In the genomic region with DNA sequence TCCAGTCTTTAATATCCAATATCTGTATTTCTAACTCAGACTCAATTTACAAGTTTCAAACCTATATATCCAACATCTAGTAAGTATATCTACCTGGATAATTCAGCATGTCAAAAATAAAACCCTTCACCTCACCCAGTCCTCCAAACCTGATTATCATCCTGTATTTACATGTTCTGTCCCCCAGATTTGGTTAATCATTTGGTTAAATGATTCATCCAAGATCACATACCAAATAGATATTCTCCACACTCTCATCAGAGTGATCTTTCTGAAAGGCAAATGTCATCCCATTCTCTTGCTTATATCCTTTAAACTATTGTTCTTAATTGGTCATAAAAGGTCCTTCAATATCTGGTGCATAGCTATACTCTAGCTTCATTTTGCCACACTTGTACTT, we compare ENCODE assay signal across 21 cellular contexts.
DNase-seq lines count a peak whose midpoint lies in the region; ATAC-seq, FAIRE-seq and TF ChIP-seq lines count a peak whose summit lies in the region.
"Had no signal": no experiment of that assay in that cellular context is flagged by ENCODE, and none has a peak within 500 bp of the region (broad histone marks: within the 10 kb centered on the region; RNA-seq: fewer than 3 reads in every experiment).

No MANE protein-coding gene starts in this region.

- no peak for ATAC-seq in A549
- peak; percentile 55 for ATAC-seq in foreskin keratinocyte
- ATAC-seq: CD8-positive, alpha-beta T cell had no signal

- no peaks in the 10 kb centered on the region for H3K9me3 ChIP-seq in A549
- H3K9me3 ChIP-seq: BLaER1 treated with 17β-estradiol and CSF1 and Interleukin-3, amounts not matched to agents 10 nM and 100 nM; Caco-2 had no signal

- DNase-seq in A549 (ENCODE audit: low read depth in 1 of 2, low spot score in 1 of 2) (no peak), bronchial epithelial cell (ENCODE audit: low read depth) (peak; percentile 39), foreskin keratinocyte (peak in 1 of 2 donors; percentile 22), kidney tubule cell (ENCODE audit: low spot score) (peak; percentile 52), iPS-NIHi7 (ENCODE audit: extremely low spot score) (no peak), substantia nigra (lab: John Stamatoyannopoulos, UW) (no peak), NCI-H510A treated with DMSO at 0.1 percent for 48 hours (lab: John Stamatoyannopoulos, UW) (no peak)
- DNase-seq: AML-193; Caco-2; Calu3; CD4-positive, alpha-beta T cell; CD8-positive, alpha-beta T cell; DMS79 treated with DMSO at 0.1 percent for 48 hours; GF-D8 had no signal

- H3K4me2 ChIP-seq in A549, result peak overlapping the region; percentile 17
- H3K4me2 ChIP-seq: BLaER1 treated with 17β-estradiol and CSF1 and Interleukin-3, amounts not matched to agents 10 nM and 100 nM had no signal

- FAIRE-seq in A549 (lab: Jason Lieb, UNC) (peak; percentile 43), bronchial epithelial cell (lab: Jason Lieb, UNC) (no peak)
- FAIRE-seq: D721Med, G401.6, GM12891, GM19239 had no signal

- no peak overlapping the region for H3K4me3 ChIP-seq in A549
- no peak overlapping the region for H3K4me3 ChIP-seq in bronchial epithelial cell (ENCODE audit: low read depth, low read length)
- H3K4me3 ChIP-seq: BLaER1 treated with 17β-estradiol and CSF1 and Interleukin-3, amounts not matched to agents 10 nM and 100 nM had no signal

- TF ChIP-seq RAD21 in A549 (conservative IDR thresholded peaks at IDR 0.05 in 1 of 2, IDR thresholded peaks at IDR 0.05 in 1 of 2), result no peak

- H3K4me1 ChIP-seq in A549 (peaks cover 56% of the 10 kb centered on the region), foreskin keratinocyte (peaks cover 52% of the 10 kb centered on the region)

- H3K27ac ChIP-seq in A549 (peak overlapping the region in 1 of 2 experiments; percentile 16; a peak in 1 of 6 replicates), foreskin keratinocyte (no peak overlapping the region), substantia nigra (ENCODE audit: low read depth, low read length, poor library complexity, severe bottlenecking) (no peak overlapping the region)
- H3K27ac ChIP-seq: 22Rv1; BLaER1 treated with 17β-estradiol and CSF1 and Interleukin-3, amounts not matched to agents 10 nM and 100 nM; C4-2B had no signal

- no peak for TF ChIP-seq POLR2A in A549 (IDR thresholded peaks at IDR 0.05; ENCODE audit: low read length)

- H3K27me3 ChIP-seq in bronchial epithelial cell (ENCODE audit: control insufficient read depth, insufficient read depth, low read length) (no peaks in the 10 kb centered on the region), foreskin keratinocyte (no peaks in the 10 kb centered on the region)
- H3K27me3 ChIP-seq: BLaER1 treated with 17β-estradiol and CSF1 and Interleukin-3, amounts not matched to agents 10 nM and 100 nM had no signal

- no peaks in the 10 kb centered on the region for H3K36me3 ChIP-seq in bronchial epithelial cell (ENCODE audit: control insufficient read depth, insufficient read depth, low read length)
- H3K36me3 ChIP-seq: BLaER1 treated with 17β-estradiol and CSF1 and Interleukin-3, amounts not matched to agents 10 nM and 100 nM had no signal

- POLR2A ChIA-PET in A549 (lab: Yijun Ruan, JAX), result no interaction called here

- CTCF ChIA-PET in A549 (lab: Yijun Ruan, JAX), result no interaction called here

- no peak for TF ChIP-seq EP300 in A549 (IDR thresholded peaks at IDR 0.05)

- TF ChIP-seq CTCF in A549 (IDR thresholded peaks at IDR 0.05) (no peak), bronchial epithelial cell (IDR thresholded peaks at IDR 0.05; ENCODE audit: insufficient read depth, low read length, severe bottlenecking) (no peak), foreskin keratinocyte (conservative IDR thresholded peaks at IDR 0.05) (no peak)

TF ChIP-seq in A549, 52 proteins besides CTCF, POLR2A, EP300 and RAD21:
- TF ChIP-seq MAFK (IDR thresholded peaks at IDR 0.05; ENCODE audit: partially characterized antibody) (no peak), HOXB5 (CRISPR knock-in tag; IDR thresholded peaks at IDR 0.05) (no peak), SMC3 (IDR thresholded peaks at IDR 0.05) (no peak), KDM1A (IDR thresholded peaks at IDR 0.05; ENCODE audit: low read depth) (no peak), RCOR1 (IDR thresholded peaks at IDR 0.05; ENCODE audit: low read depth, low read length) (no peak), FOSB (CRISPR knock-in tag; IDR thresholded peaks at IDR 0.05) (no peak), RNF2 (IDR thresholded peaks at IDR 0.05; ENCODE audit: borderline replicate concordance, low read depth) (no peak), GATA3 (IDR thresholded peaks at IDR 0.05; ENCODE audit: borderline replicate concordance) (no peak), ZC3H11A (IDR thresholded peaks at IDR 0.05) (no peak), POLR2AphosphoS2 (conservative IDR thresholded peaks at IDR 0.05; ENCODE audit: low read length) (no peak)
- TF ChIP-seq, protein P1, sequence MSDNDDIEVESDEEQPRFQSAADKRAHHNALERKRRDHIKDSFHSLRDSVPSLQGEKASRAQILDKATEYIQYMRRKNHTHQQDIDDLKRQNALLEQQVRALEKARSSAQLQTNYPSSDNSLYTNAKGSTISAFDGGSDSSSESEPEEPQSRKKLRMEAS (IDR thresholded peaks at IDR 0.05), result no peak
- TF ChIP-seq, protein P2, sequence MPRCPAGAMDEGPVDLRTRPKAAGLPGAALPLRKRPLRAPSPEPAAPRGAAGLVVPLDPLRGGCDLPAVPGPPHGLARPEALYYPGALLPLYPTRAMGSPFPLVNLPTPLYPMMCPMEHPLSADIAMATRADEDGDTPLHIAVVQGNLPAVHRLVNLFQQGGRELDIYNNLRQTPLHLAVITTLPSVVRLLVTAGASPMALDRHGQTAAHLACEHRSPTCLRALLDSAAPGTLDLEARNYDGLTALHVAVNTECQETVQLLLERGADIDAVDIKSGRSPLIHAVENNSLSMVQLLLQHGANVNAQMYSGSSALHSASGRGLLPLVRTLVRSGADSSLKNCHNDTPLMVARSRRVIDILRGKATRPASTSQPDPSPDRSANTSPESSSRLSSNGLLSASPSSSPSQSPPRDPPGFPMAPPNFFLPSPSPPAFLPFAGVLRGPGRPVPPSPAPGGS (IDR thresholded peaks at IDR 0.05), result no peak
- TF ChIP-seq, protein P3, sequence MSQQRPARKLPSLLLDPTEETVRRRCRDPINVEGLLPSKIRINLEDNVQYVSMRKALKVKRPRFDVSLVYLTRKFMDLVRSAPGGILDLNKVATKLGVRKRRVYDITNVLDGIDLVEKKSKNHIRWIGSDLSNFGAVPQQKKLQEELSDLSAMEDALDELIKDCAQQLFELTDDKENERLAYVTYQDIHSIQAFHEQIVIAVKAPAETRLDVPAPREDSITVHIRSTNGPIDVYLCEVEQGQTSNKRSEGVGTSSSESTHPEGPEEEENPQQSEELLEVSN (IDR thresholded peaks at IDR 0.05; ENCODE audit: borderline replicate concordance, low read depth), result no peak

Comparison
In these comparisons a context has a peak if more than half of its experiments do, and no peak if none do; other contexts are left out.
1. DNase-seq: peak in bronchial epithelial cell (single experiment) and kidney tubule cell (single experiment); none in A549 (0 of 2), iPS-NIHi7 (single experiment), substantia nigra (0 of 49) and NCI-H510A treated with DMSO at 0.1 percent for 48 hours (single experiment).